ENCODE assay signal across 14 cellular contexts in genomic region chr20:20505554-20505953, GRCh38.
A peak's percentile ranks its signal among the peaks of the same experiment; 100 is the strongest.
DNase-seq lines count a peak whose midpoint lies in the region; ATAC-seq, FAIRE-seq and TF ChIP-seq lines count a peak whose summit lies in the region.
"Had no signal": no experiment of that assay in that cellular context is flagged by ENCODE, and none has a peak within 500 bp of the region (broad histone marks: within the 10 kb centered on the region; RNA-seq: fewer than 3 reads in every experiment).

No MANE protein-coding gene starts in this region.

- intact Hi-C loops in GM12878 (cut with micrococcal nuclease; ENCODE audit: unreplicated experiment): no loop called here
- intact Hi-C loops in PC-3 (cut with micrococcal nuclease): no loop called here

- H3K27ac ChIP-seq in GM12878 (ENCODE audit: control insufficient read depth, insufficient read depth) (no peak overlapping the region), PC-3 (ENCODE audit: low read length) (no peak overlapping the region)
- H3K27ac ChIP-seq: PC-9, sigmoid colon had no signal

- peak overlapping the region; percentile 33; the same call in 1 of the 2 replicates for H3K4me2 ChIP-seq in GM12878 (ENCODE audit: control insufficient read depth, insufficient read depth)
- no peak overlapping the region for H3K4me2 ChIP-seq in PC-3 (ENCODE audit: low read length)
- H3K4me2 ChIP-seq: PC-9 had no signal

- H3K4me3 ChIP-seq in GM12878: no peak overlapping the region
- no peak overlapping the region for H3K4me3 ChIP-seq in PC-3 (ENCODE audit: low read length)
- H3K4me3 ChIP-seq: PC-9, sigmoid colon had no signal

- BruUV-seq in GM12878 (replicated peaks; lab: Mats Ljungman, UMichigan) (no TSS peak), PC-3 (replicated peaks; lab: Mats Ljungman, UMichigan) (no TSS peak)

- in situ Hi-C loops in GM12878 (cut with MboI): no loop called here

- no peak for TF ChIP-seq POLR2A in GM12878 (IDR thresholded peaks at IDR 0.05; ENCODE audit: low read depth, low read length)

- no peak for TF ChIP-seq EP300 in GM12878 (IDR thresholded peaks at IDR 0.05; ENCODE audit: borderline replicate concordance in 1 of 2, control insufficient read depth in 1 of 2, low read depth in 2 of 2, low read length in 2 of 2)

- no peaks in the 10 kb centered on the region for H3K4me1 ChIP-seq in GM12878 (ENCODE audit: control insufficient read depth, insufficient read depth, low read length)
- H3K4me1 ChIP-seq in PC-3 (ENCODE audit: insufficient read depth, low read length): no peaks in the 10 kb centered on the region
- H3K4me1 ChIP-seq: sigmoid colon had no signal

- H3K27me3 ChIP-seq in GM12878 (replicated peaks in 1 of 2; ENCODE audit: control insufficient read depth in 2 of 2, insufficient read depth in 2 of 2, low read length in 1 of 2): no peaks in the 10 kb centered on the region
- no peaks in the 10 kb centered on the region for H3K27me3 ChIP-seq in PC-3 (ENCODE audit: low read length)
- H3K27me3 ChIP-seq: sigmoid colon had no signal

- SMC1A ChIA-PET in GM12878 (lab: Charles Lee; ENCODE audit: uncharacterized antibody, unreplicated experiment): interaction anchor here (0.6 to 2.3 kb wide), 5 partner anchors 11 to 56 kb away, joined by 3 to 6 read pairs (median 6); no protein-coding TSS in a partner anchor

- H3K9me2 ChIP-seq in PC-3 (replicated peaks; ENCODE audit: low read length): no peaks in the 10 kb centered on the region

- DNase-seq in GM12878 (ENCODE audit: low read depth, low spot score) (no peak), PC-3 (no peak), middle frontal gyrus (ENCODE audit: extremely low spot score, low spot score) (no peak), EL (no peak)
- DNase-seq: anterior cingulate cortex; CD8-positive, alpha-beta memory T cell; dermis blood vessel endothelial cell; IMR-90; NCI-H2029 treated with DMSO at 0.1 percent for 48 hours; PC-9; sigmoid colon had no signal

- no peak for FAIRE-seq in GM12878 (lab: Jason Lieb, UNC)

- WGBS in GM12878 (ENCODE audit: insufficient coverage, insufficient replicate concordance, low lambda C conversion rate, missing lambda C conversion rate): 75% methylated on average over 2 of the region's 2 CpGs

- no peak for TF ChIP-seq RAD21 in GM12878 (IDR thresholded peaks at IDR 0.05; ENCODE audit: insufficient read depth, low read depth, low read length)

- H3F3A ChIP-seq in PC-3 (ENCODE audit: low read length, unreplicated experiment): no peaks in the 10 kb centered on the region

- H3K9ac ChIP-seq in GM12878 (ENCODE audit: control insufficient read depth, insufficient read depth, low read length) (no peak overlapping the region), PC-3 (ENCODE audit: low read length) (no peak overlapping the region)

- H3K36me3 ChIP-seq in GM12878 (ENCODE audit: control insufficient read depth in 2 of 2, insufficient read depth in 2 of 2, low read length in 1 of 2) (peaks cover 3 to 11% of the 10 kb centered on the region in 2 experiments; a peak in 2 of 4 replicates), PC-3 (ENCODE audit: low read depth, low read length) (no peaks in the 10 kb centered on the region)

- RAD21 ChIA-PET in GM12878 (lab: Charles Lee; ENCODE audit: unreplicated experiment): no interaction called here

- CTCF ChIA-PET in GM12878 (lab: Yijun Ruan, JAX) (interaction anchor here (0.9 kb wide), 1 partner anchor 12 kb away, joined by 3 read pairs; no protein-coding TSS in a partner anchor), PC-3 (lab: Charles Lee) (no interaction called here)

- H3K79me2 ChIP-seq in GM12878 (ENCODE audit: control insufficient read depth, insufficient read depth, low read length) (no peaks in the 10 kb centered on the region), PC-3 (ENCODE audit: low read length) (no peaks in the 10 kb centered on the region)

- TF ChIP-seq CTCF in GM12878 (IDR thresholded peaks at IDR 0.05 in 2 of 3, conservative IDR thresholded peaks at IDR 0.05 in 1 of 3; ENCODE audit: control insufficient read depth in 2 of 3, extremely low read depth in 1 of 3, insufficient read depth in 1 of 3, low read depth in 3 of 3, low read length in 3 of 3): no peak
- TF ChIP-seq CTCF in PC-3 (conservative IDR thresholded peaks at IDR 0.05; ENCODE audit: low read depth, low read length): no peak

- H3K9me3 ChIP-seq in GM12878 (replicated peaks; ENCODE audit: control insufficient read depth, insufficient read depth, low read length): no peaks in the 10 kb centered on the region
- H3K9me3 ChIP-seq in PC-3 (ENCODE audit: low read length): no peaks in the 10 kb centered on the region
- H3K9me3 ChIP-seq: sigmoid colon had no signal

- no peaks in the 10 kb centered on the region for H4K20me1 ChIP-seq in GM12878 (ENCODE audit: control insufficient read depth, insufficient read depth)
- H4K20me1 ChIP-seq in PC-3 (ENCODE audit: low read length): no peaks in the 10 kb centered on the region

- no peak overlapping the region for H2AFZ ChIP-seq in GM12878 (ENCODE audit: control insufficient read depth, low read depth, low read length)
- no peak overlapping the region for H2AFZ ChIP-seq in PC-3 (ENCODE audit: low read length)
- H2AFZ ChIP-seq: PC-9 had no signal

- POLR2A ChIA-PET in GM12878 (lab: Charles Lee): interaction anchor here (1.2 kb wide), 1 partner anchor 8 kb away, joined by 3 read pairs; no protein-coding TSS in a partner anchor
- POLR2A ChIA-PET in PC-3 (lab: Charles Lee; ENCODE audit: unreplicated experiment): no interaction called here

- peak; percentile 62 for ATAC-seq in GM18520 (IDR thresholded peaks at IDR 0.05; ENCODE audit: unreplicated experiment)
- peak; percentile 95 for ATAC-seq in GM19463 (IDR thresholded peaks at IDR 0.05; ENCODE audit: unreplicated experiment)
- peak; percentile 72 for ATAC-seq in HG03196 (IDR thresholded peaks at IDR 0.05; ENCODE audit: unreplicated experiment)
- peak; percentile 54 for ATAC-seq in GM12878
- ATAC-seq in PC-3: no peak

TF ChIP-seq in GM12878, 131 proteins besides CTCF, POLR2A, EP300 and RAD21 (continues in another document):
- TF ChIP-seq, protein P1, sequence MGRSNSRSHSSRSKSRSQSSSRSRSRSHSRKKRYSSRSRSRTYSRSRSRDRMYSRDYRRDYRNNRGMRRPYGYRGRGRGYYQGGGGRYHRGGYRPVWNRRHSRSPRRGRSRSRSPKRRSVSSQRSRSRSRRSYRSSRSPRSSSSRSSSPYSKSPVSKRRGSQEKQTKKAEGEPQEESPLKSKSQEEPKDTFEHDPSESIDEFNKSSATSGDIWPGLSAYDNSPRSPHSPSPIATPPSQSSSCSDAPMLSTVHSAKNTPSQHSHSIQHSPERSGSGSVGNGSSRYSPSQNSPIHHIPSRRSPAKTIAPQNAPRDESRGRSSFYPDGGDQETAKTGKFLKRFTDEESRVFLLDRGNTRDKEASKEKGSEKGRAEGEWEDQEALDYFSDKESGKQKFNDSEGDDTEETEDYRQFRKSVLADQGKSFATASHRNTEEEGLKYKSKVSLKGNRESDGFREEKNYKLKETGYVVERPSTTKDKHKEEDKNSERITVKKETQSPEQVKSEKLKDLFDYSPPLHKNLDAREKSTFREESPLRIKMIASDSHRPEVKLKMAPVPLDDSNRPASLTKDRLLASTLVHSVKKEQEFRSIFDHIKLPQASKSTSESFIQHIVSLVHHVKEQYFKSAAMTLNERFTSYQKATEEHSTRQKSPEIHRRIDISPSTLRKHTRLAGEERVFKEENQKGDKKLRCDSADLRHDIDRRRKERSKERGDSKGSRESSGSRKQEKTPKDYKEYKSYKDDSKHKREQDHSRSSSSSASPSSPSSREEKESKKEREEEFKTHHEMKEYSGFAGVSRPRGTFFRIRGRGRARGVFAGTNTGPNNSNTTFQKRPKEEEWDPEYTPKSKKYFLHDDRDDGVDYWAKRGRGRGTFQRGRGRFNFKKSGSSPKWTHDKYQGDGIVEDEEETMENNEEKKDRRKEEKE (IDR thresholded peaks at IDR 0.05): no peak
- no peak for TF ChIP-seq CBX5 (IDR thresholded peaks at IDR 0.05; ENCODE audit: low read depth)
- TF ChIP-seq TAF1 (IDR thresholded peaks at IDR 0.05; ENCODE audit: borderline replicate concordance, low read depth, low read length): no peak
- TF ChIP-seq STAT1 (conservative IDR thresholded peaks at IDR 0.05): no peak
- TF ChIP-seq CREB1 (IDR thresholded peaks at IDR 0.05; ENCODE audit: low read depth): no peak
- TF ChIP-seq ZNF592 (IDR thresholded peaks at IDR 0.05): no peak
- TF ChIP-seq MYC (IDR thresholded peaks at IDR 0.05; ENCODE audit: insufficient read depth, insufficient read length, insufficient replicate concordance, low read length, severe bottlenecking): no peak
- TF ChIP-seq NR2F1 (conservative IDR thresholded peaks at IDR 0.05): no peak
- no peak for TF ChIP-seq RUNX3 (IDR thresholded peaks at IDR 0.05; ENCODE audit: low read length)
- no peak for TF ChIP-seq CREM (IDR thresholded peaks at IDR 0.05; ENCODE audit: low read depth)
